In genomic region chr7:108805808-108806397, GRCh38 we compare ENCODE assay signal across 8 cellular contexts.
DNase-seq lines count a peak whose midpoint lies in the region; ATAC-seq, FAIRE-seq and TF ChIP-seq lines count a peak whose summit lies in the region.

No MANE protein-coding gene starts in this region.

- no peaks in the 10 kb centered on the region for H3K4me1 Mint-ChIP-seq in activated naive CD4-positive, alpha-beta T cell treated with anti-CD3 and anti-CD28 coated beads, Interleukin-2, amount 10 ng/mL, durations not matched to agents 7 days and 5 days

- TF ChIP-seq CTCF in GM20000 (IDR thresholded peaks at IDR 0.05; ENCODE audit: extremely low read depth, missing control alignments) (peak; percentile 29), esophagus muscularis mucosa (IDR thresholded peaks at IDR 0.05) (peak in 2 of 3 experiments; percentile 16 to 31)

- H3K36me3 ChIP-seq in esophagus muscularis mucosa, result no peaks in the 10 kb centered on the region

- no peak for TF ChIP-seq POLR2A in esophagus muscularis mucosa (IDR thresholded peaks at IDR 0.05; ENCODE audit: low read depth)

- 63% methylated on average over 6 of the region's 6 CpGs for WGBS in esophagus muscularis mucosa

- ATAC-seq in HG03571 (IDR thresholded peaks at IDR 0.05; ENCODE audit: unreplicated experiment), result no peak

- FAIRE-seq in urothelium cell line (lab: Jason Lieb, UNC), result no peak

- H3K27ac Mint-ChIP-seq in activated naive CD4-positive, alpha-beta T cell treated with anti-CD3 and anti-CD28 coated beads, Interleukin-2, amount 10 ng/mL, durations not matched to agents 7 days and 5 days, result no peak overlapping the region

- peak; percentile 15 to 30 for DNase-seq in AML-193 (lab: John Stamatoyannopoulos, UW)
- DNase-seq in GM20000 (ENCODE audit: low spot score), result peak; percentile 13
- peak; percentile 1 for DNase-seq in NCI-H2171 (lab: John Stamatoyannopoulos, UW)
- DNase-seq in esophagus muscularis mucosa (ENCODE audit: extremely low spot score), result no peak
- peak; percentile 48 for DNase-seq in urothelium cell line (ENCODE audit: low spot score)
- DNase-seq in activated naive CD4-positive, alpha-beta T cell treated with anti-CD3 and anti-CD28 coated beads, Interleukin-2, amount 10 ng/mL, durations not matched to agents 7 days and 5 days, result no peak
- no peak for DNase-seq in activated T-cell treated with anti-CD3 and anti-CD28 coated beads for 4 hours

- H3K9me3 Mint-ChIP-seq in activated naive CD4-positive, alpha-beta T cell treated with anti-CD3 and anti-CD28 coated beads, Interleukin-2, amount 10 ng/mL, durations not matched to agents 7 days and 5 days, result no peaks in the 10 kb centered on the region

- H3K27ac ChIP-seq in esophagus muscularis mucosa (replicated peaks in 1 of 4), result no peak overlapping the region

- no peaks in the 10 kb centered on the region for H3K9me3 ChIP-seq in esophagus muscularis mucosa

- H3K27me3 Mint-ChIP-seq in activated naive CD4-positive, alpha-beta T cell treated with anti-CD3 and anti-CD28 coated beads, Interleukin-2, amount 10 ng/mL, durations not matched to agents 7 days and 5 days, result no peaks in the 10 kb centered on the region

- no peak overlapping the region for H3K4me3 ChIP-seq in esophagus muscularis mucosa

- no peaks in the 10 kb centered on the region for H3K4me1 ChIP-seq in esophagus muscularis mucosa

- peaks cover 0 to 7% (median 0%) of the 10 kb centered on the region in 4 donors for H3K27me3 ChIP-seq in esophagus muscularis mucosa

- H3K4me3 Mint-ChIP-seq in activated naive CD4-positive, alpha-beta T cell treated with anti-CD3 and anti-CD28 coated beads, Interleukin-2, amount 10 ng/mL, durations not matched to agents 7 days and 5 days, result no peak overlapping the region

- no peaks in the 10 kb centered on the region for H3K36me3 Mint-ChIP-seq in activated naive CD4-positive, alpha-beta T cell treated with anti-CD3 and anti-CD28 coated beads, Interleukin-2, amount 10 ng/mL, durations not matched to agents 7 days and 5 days

- no peak for TF ChIP-seq EP300 in esophagus muscularis mucosa (IDR thresholded peaks at IDR 0.05)

- intact Hi-C loops in esophagus muscularis mucosa (cut with DNase I), result no loop called here

- CTCF ChIA-PET in activated naive CD4-positive, alpha-beta T cell treated with anti-CD3 and anti-CD28 coated beads, Interleukin-2, amount 10 ng/mL, durations not matched to agents 7 days and 5 days (lab: Charles Lee), result no interaction called here

Comparison
In these comparisons a context has a peak if more than half of its experiments do, and no peak if none do; other contexts are left out.
1. DNase-seq: peak in AML-193 (2 of 2), GM20000 (single experiment), NCI-H2171 (single experiment) and urothelium cell line (single experiment); none in esophagus muscularis mucosa (single experiment), activated naive CD4-positive, alpha-beta T cell treated with anti-CD3 and anti-CD28 coated beads, Interleukin-2, amount 10 ng/mL, durations not matched to agents 7 days and 5 days (single experiment) and activated T-cell treated with anti-CD3 and anti-CD28 coated beads for 4 hours (single experiment).